ENCODE assay signal across 19 cellular contexts in the genomic region with DNA sequence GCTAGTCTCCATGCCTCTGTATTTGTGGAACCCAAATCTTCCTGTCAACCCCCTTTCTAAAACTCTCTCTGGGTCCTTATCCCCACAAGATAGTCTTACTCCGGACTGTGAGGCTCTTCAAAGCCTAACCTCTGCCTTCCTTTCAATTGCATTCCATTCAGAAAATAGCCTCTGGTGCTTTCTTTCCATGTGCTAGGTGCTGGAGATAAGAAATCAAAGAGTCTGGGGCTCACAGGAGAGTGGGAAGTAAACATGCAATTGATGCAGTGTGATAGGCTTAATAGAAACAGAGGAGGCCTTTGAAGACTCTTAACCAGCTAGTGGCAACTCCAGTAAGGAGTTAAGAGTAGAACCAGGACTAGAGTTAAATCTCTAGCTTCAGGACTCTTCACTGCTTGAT.
DNase-seq lines count a peak whose midpoint lies in the region; ATAC-seq and TF ChIP-seq lines count a peak whose summit lies in the region.
"Had no signal": no experiment of that assay in that cellular context is flagged by ENCODE, and none has a peak within 500 bp of the region (broad histone marks: within the 10 kb centered on the region; RNA-seq: fewer than 3 reads in every experiment).

No MANE protein-coding gene starts in this region.

- H3F3A ChIP-seq in Loucy (ENCODE audit: low read depth), result peaks cover 5% of the 10 kb centered on the region; the same call in 1 of the 2 replicates

- no peak overlapping the region for H3K4me2 ChIP-seq in Loucy (ENCODE audit: low read depth, low read length, poor library complexity, severe bottlenecking)
- H3K4me2 ChIP-seq in mesendoderm (ENCODE audit: low read length), result no peak overlapping the region
- H3K4me2 ChIP-seq: BLaER1 treated with 17β-estradiol and CSF1 and Interleukin-3, amounts not matched to agents 10 nM and 100 nM had no signal

- H3K56ac ChIP-seq in mesendoderm (ENCODE audit: low read length), result peak overlapping the region; percentile 18

- no peaks in the 10 kb centered on the region for H3K9me3 ChIP-seq in Caco-2
- no peaks in the 10 kb centered on the region for H3K9me3 ChIP-seq in Loucy (ENCODE audit: insufficient read depth, low read depth, low read length)
- no peaks in the 10 kb centered on the region for H3K9me3 ChIP-seq in adipocyte (ENCODE audit: control insufficient read depth, low read length)
- H3K9me3 ChIP-seq: BLaER1 treated with 17β-estradiol and CSF1 and Interleukin-3, amounts not matched to agents 10 nM and 100 nM; Peyer's patch had no signal

- POLR2A ChIA-PET in Caco-2 (lab: Charles Lee), result no interaction called here

- H3K4me1 Mint-ChIP-seq in Caco-2 (ENCODE audit: low read depth, unreplicated experiment), result peaks cover 11% of the 10 kb centered on the region

- no peak overlapping the region for H3K9ac ChIP-seq in Loucy (ENCODE audit: low read depth, low read length, poor library complexity, severe bottlenecking)
- H3K9ac ChIP-seq in adipocyte (ENCODE audit: low read length), result no peak overlapping the region
- no peak overlapping the region for H3K9ac ChIP-seq in mesendoderm (ENCODE audit: low read length)
- H3K9ac ChIP-seq: BLaER1 treated with 17β-estradiol and CSF1 and Interleukin-3, amounts not matched to agents 10 nM and 100 nM had no signal

- CTCF ChIA-PET in Caco-2 (lab: Charles Lee), result no interaction called here

- no peaks in the 10 kb centered on the region for H3K36me3 Mint-ChIP-seq in Caco-2 (ENCODE audit: insufficient read depth, unreplicated experiment)

- H4K20me1 ChIP-seq in Loucy (ENCODE audit: insufficient read depth, low read length, poor library complexity, severe bottlenecking), result no peaks in the 10 kb centered on the region
- H4K20me1 ChIP-seq: BLaER1 treated with 17β-estradiol and CSF1 and Interleukin-3, amounts not matched to agents 10 nM and 100 nM had no signal

- H3K36me3 ChIP-seq in Caco-2 (ENCODE audit: control insufficient read depth, insufficient read depth, low read length) (no peaks in the 10 kb centered on the region), Loucy (ENCODE audit: insufficient read depth, low read length) (no peaks in the 10 kb centered on the region), adipocyte (ENCODE audit: control insufficient read depth, insufficient read depth, low read length, severe bottlenecking) (no peaks in the 10 kb centered on the region), mesendoderm (ENCODE audit: control insufficient read depth, insufficient read depth, low read length) (no peaks in the 10 kb centered on the region)
- H3K36me3 ChIP-seq: BLaER1 treated with 17β-estradiol and CSF1 and Interleukin-3, amounts not matched to agents 10 nM and 100 nM; Peyer's patch had no signal

- H3K4me3 ChIP-seq in Caco-2 (ENCODE audit: low read depth, low read length), result no peak overlapping the region
- H3K4me3 ChIP-seq in Loucy (ENCODE audit: low read length, poor library complexity, severe bottlenecking), result no peak overlapping the region
- H3K4me3 ChIP-seq in adipocyte (ENCODE audit: low read length), result no peak overlapping the region
- no peak overlapping the region for H3K4me3 ChIP-seq in mesendoderm (ENCODE audit: low read length)
- H3K4me3 ChIP-seq: BLaER1 treated with 17β-estradiol and CSF1 and Interleukin-3, amounts not matched to agents 10 nM and 100 nM; Peyer's patch had no signal

- H3K18ac ChIP-seq in mesendoderm (ENCODE audit: low read length), result no peak overlapping the region

- TF ChIP-seq CTCF in Caco-2 (IDR thresholded peaks at IDR 0.05; ENCODE audit: insufficient read depth in 1 of 2, low read depth in 1 of 2, low read length in 1 of 2, severe bottlenecking in 1 of 2, unreplicated experiment in 1 of 2) (no peak), Loucy (conservative IDR thresholded peaks at IDR 0.05; ENCODE audit: low read length) (no peak)

- H2BK120ac ChIP-seq in mesendoderm (ENCODE audit: low read depth, low read length), result no peak overlapping the region

- H2BK5ac ChIP-seq in mesendoderm (ENCODE audit: low read length), result no peak overlapping the region

- H2AK5ac ChIP-seq in mesendoderm (ENCODE audit: low read length), result no peak overlapping the region

- no peaks in the 10 kb centered on the region for H3K79me2 ChIP-seq in Loucy (ENCODE audit: insufficient read depth, low read length)
- no peaks in the 10 kb centered on the region for H3K79me2 ChIP-seq in mesendoderm (ENCODE audit: control insufficient read depth, insufficient read depth, low read length)

- H3K27ac ChIP-seq in mesendoderm (ENCODE audit: low read depth, low read length), result peak overlapping the region; percentile 55
- H3K27ac ChIP-seq: BLaER1 treated with 17β-estradiol and CSF1 and Interleukin-3, amounts not matched to agents 10 nM and 100 nM; Peyer's patch had no signal

- H4K8ac ChIP-seq in mesendoderm (ENCODE audit: low read depth, low read length), result no peak overlapping the region

- H4K5ac ChIP-seq in mesendoderm (ENCODE audit: low read length), result no peak overlapping the region

- ATAC-seq in GM18909 (IDR thresholded peaks at IDR 0.05; ENCODE audit: poor library complexity, unreplicated experiment), result no peak

- no peak overlapping the region for H2BK15ac ChIP-seq in mesendoderm (replicated peaks; ENCODE audit: low read depth)

- H3K79me1 ChIP-seq in mesendoderm (ENCODE audit: low read length), result no peaks in the 10 kb centered on the region

- H3K4me1 ChIP-seq in Caco-2 (peaks cover 18% of the 10 kb centered on the region), Loucy (ENCODE audit: insufficient read depth, low read length, poor library complexity, severe bottlenecking) (peaks cover 50% of the 10 kb centered on the region), adipocyte (ENCODE audit: control insufficient read depth, insufficient read depth, low read length) (no peaks in the 10 kb centered on the region), mesendoderm (ENCODE audit: control insufficient read depth, low read depth, low read length) (peaks cover 4% of the 10 kb centered on the region)
- H3K4me1 ChIP-seq: BLaER1 treated with 17β-estradiol and CSF1 and Interleukin-3, amounts not matched to agents 10 nM and 100 nM; Peyer's patch had no signal

- intact Hi-C loops in Caco-2 (cut with micrococcal nuclease; ENCODE audit: unreplicated experiment), result no loop called here

- H3K27ac Mint-ChIP-seq in Caco-2 (ENCODE audit: unreplicated experiment), result peak overlapping the region; percentile 49
- H3K27ac Mint-ChIP-seq: CD4-positive, alpha-beta T cell had no signal

- H3K9me2 ChIP-seq in Loucy (replicated peaks; ENCODE audit: low read depth, low read length), result no peaks in the 10 kb centered on the region

- H3K23ac ChIP-seq in mesendoderm (ENCODE audit: low read length), result no peak overlapping the region

- WGBS in mesendoderm (ENCODE audit: extremely low coverage, insufficient coverage, low lambda C conversion rate), result no CpG with 5 or more reads among the region's 1 CpG

- DNase-seq in Caco-2 (peak in 1 of 2 experiments; percentile 32), adipocyte (ENCODE audit: low read depth) (peak; percentile 0), mesendoderm (peak; percentile 94), 8988T (no peak), NCI-H2227 treated with DMSO at 0.1 percent for 48 hours (lab: John Stamatoyannopoulos, UW) (no peak), NOMO-1 treated with DMSO at 0.1 percent for 48 hours (lab: John Stamatoyannopoulos, UW; ENCODE audit: unreplicated experiment) (no peak)
- DNase-seq: AML-193; CD4-positive, alpha-beta T cell; GF-D8; Karpas-422; NCI-H1105 treated with DMSO at 0.1 percent for 48 hours; NCI-H2029; NCI-H510A; OCI-M1; Peyer's patch; SIG-M5 had no signal

- BruUV-seq in Caco-2 (replicated peaks; lab: Mats Ljungman, UMichigan), result no TSS peak

- no peak overlapping the region for H3K4ac ChIP-seq in mesendoderm (ENCODE audit: low read depth, low read length)

- H3K4me3 Mint-ChIP-seq in Caco-2 (ENCODE audit: unreplicated experiment), result peak overlapping the region; percentile 46
- H3K4me3 Mint-ChIP-seq: CD4-positive, alpha-beta T cell had no signal

- peaks cover 12% of the 10 kb centered on the region for H3K9me3 Mint-ChIP-seq in Caco-2 (ENCODE audit: unreplicated experiment)
- H3K9me3 Mint-ChIP-seq: CD4-positive, alpha-beta T cell had no signal

- 0 out of 2 replicates have a peak overlapping the region, but pooled peaks have one; percentile 6 for H2AFZ ChIP-seq in Loucy (ENCODE audit: low read length)

- H3K27me3 ChIP-seq in Caco-2 (replicated peaks; ENCODE audit: control insufficient read depth, insufficient read depth, low read length), result no peaks in the 10 kb centered on the region
- no peaks in the 10 kb centered on the region for H3K27me3 ChIP-seq in Loucy (ENCODE audit: insufficient read depth, low read length, poor library complexity, severe bottlenecking)
- H3K27me3 ChIP-seq in adipocyte (replicated peaks; ENCODE audit: control insufficient read depth, insufficient read depth, low read length), result peaks cover 12% of the 10 kb centered on the region
- no peaks in the 10 kb centered on the region for H3K27me3 ChIP-seq in mesendoderm (ENCODE audit: insufficient read depth, low read length, poor library complexity)
- H3K27me3 ChIP-seq: BLaER1 treated with 17β-estradiol and CSF1 and Interleukin-3, amounts not matched to agents 10 nM and 100 nM; Peyer's patch had no signal

- H3K27me3 Mint-ChIP-seq in Caco-2 (ENCODE audit: insufficient read depth, unreplicated experiment), result peaks cover 6% of the 10 kb centered on the region

Comparison
In these comparisons a context has a peak if more than half of its experiments do, and no peak if none do; other contexts are left out.
1. DNase-seq: peak in adipocyte (single experiment) and mesendoderm (single experiment); none in 8988T (single experiment), NCI-H2227 treated with DMSO at 0.1 percent for 48 hours (single experiment) and NOMO-1 treated with DMSO at 0.1 percent for 48 hours (single experiment).